Comparison of ENCODE assay signal across 1 cellular context in the genomic region with DNA sequence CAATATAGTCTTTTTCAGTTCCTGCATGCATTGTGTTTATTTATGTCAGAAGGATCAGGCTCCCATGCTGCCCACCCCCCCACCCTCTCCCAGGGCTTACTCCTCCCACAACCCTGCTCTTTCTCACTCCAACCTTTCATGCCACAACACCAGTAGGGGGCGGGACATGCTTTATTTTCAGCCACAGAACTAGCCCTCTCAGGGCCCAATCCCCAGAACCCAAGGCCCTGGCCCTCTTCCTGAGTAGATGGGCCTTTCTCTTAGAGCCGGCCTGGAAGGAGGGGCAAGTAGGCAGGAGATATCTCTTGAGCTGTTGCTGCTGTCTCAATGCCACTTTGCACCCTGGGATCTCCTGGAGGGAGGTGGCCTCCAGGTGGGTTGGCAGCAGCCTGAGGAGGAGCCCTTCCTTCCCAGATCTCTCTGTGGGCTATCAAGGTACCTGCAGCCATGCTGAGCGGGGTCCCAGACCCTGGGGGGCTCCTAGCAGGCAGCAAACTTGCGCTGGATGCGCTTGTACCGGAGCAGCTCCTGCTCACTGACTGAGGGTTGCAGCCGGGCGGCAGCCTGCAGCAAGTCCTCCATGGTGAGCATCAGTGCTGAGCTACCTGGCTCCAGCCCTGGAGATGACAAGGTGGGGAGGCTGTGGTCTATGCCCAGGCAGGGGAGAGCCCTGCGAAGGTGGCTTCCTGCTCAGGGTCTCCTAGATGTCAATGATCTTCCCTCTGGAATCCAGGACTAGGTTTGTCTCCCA.
TF ChIP-seq lines count a peak whose summit lies in the region.

No MANE protein-coding gene starts in this region.

TF ChIP-seq in GM12878, 131 proteins besides CTCF, POLR2A, EP300 and RAD21:
- TF ChIP-seq, protein P1, sequence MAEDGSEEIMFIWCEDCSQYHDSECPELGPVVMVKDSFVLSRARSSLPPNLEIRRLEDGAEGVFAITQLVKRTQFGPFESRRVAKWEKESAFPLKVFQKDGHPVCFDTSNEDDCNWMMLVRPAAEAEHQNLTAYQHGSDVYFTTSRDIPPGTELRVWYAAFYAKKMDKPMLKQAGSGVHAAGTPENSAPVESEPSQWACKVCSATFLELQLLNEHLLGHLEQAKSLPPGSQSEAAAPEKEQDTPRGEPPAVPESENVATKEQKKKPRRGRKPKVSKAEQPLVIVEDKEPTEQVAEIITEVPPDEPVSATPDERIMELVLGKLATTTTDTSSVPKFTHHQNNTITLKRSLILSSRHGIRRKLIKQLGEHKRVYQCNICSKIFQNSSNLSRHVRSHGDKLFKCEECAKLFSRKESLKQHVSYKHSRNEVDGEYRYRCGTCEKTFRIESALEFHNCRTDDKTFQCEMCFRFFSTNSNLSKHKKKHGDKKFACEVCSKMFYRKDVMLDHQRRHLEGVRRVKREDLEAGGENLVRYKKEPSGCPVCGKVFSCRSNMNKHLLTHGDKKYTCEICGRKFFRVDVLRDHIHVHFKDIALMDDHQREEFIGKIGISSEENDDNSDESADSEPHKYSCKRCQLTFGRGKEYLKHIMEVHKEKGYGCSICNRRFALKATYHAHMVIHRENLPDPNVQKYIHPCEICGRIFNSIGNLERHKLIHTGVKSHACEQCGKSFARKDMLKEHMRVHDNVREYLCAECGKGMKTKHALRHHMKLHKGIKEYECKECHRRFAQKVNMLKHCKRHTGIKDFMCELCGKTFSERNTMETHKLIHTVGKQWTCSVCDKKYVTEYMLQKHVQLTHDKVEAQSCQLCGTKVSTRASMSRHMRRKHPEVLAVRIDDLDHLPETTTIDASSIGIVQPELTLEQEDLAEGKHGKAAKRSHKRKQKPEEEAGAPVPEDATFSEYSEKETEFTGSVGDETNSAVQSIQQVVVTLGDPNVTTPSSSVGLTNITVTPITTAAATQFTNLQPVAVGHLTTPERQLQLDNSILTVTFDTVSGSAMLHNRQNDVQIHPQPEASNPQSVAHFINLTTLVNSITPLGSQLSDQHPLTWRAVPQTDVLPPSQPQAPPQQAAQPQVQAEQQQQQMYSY (CRISPR knock-in tag; IDR thresholded peaks at IDR 0.05): no peak
- TF ChIP-seq SMC3 (IDR thresholded peaks at IDR 0.05; ENCODE audit: borderline replicate concordance, low read length): peak; percentile 8; the same call in 1 of the 2 replicates
